Comparison of ENCODE assay signal across 1 cellular context in genomic region chr4:10182446-10183424, GRCh38.
TF ChIP-seq lines count a peak whose summit lies in the region.

No MANE protein-coding gene starts in this region.

TF ChIP-seq in K562, 482 proteins besides CTCF, POLR2A, EP300 and RAD21 (continued from another document):
- TF ChIP-seq USF2 (CRISPR knock-in tag; IDR thresholded peaks at IDR 0.05), result no peak
- TF ChIP-seq ZNF431 (CRISPR knock-in tag; IDR thresholded peaks at IDR 0.05), result no peak
- TF ChIP-seq ATF7 (IDR thresholded peaks at IDR 0.05), result no peak
- TF ChIP-seq MYNN (IDR thresholded peaks at IDR 0.05), result peak; percentile 89; the same call in 1 of the 2 replicates
- no peak for TF ChIP-seq MYNN (CRISPR knock-in tag; IDR thresholded peaks at IDR 0.05)
- TF ChIP-seq ZNF584 (CRISPR knock-in tag; IDR thresholded peaks at IDR 0.05; ENCODE audit: low read depth), result no peak; the same call in 1 of the 2 replicates
- no peak for TF ChIP-seq POLR2H (tag; IDR thresholded peaks at IDR 0.05; ENCODE audit: low read depth)
- TF ChIP-seq CBFA2T2 (conservative IDR thresholded peaks at IDR 0.05), result no peak
- peak in 1 of 2 experiments; percentile 63; a peak in 1 of 4 replicates for TF ChIP-seq ARNT (IDR thresholded peaks at IDR 0.05)
- TF ChIP-seq RB1 (IDR thresholded peaks at IDR 0.05; ENCODE audit: low read depth), result no peak
- no peak for TF ChIP-seq HDAC8 (tag; IDR thresholded peaks at IDR 0.05)
- no peak for TF ChIP-seq ZZZ3 (IDR thresholded peaks at IDR 0.05)
- TF ChIP-seq FOXA1 (IDR thresholded peaks at IDR 0.05; ENCODE audit: borderline replicate concordance), result no peak
- no peak for TF ChIP-seq THRB (CRISPR knock-in tag; conservative IDR thresholded peaks at IDR 0.05)
- TF ChIP-seq GABPA (tag; conservative IDR thresholded peaks at IDR 0.05; ENCODE audit: low read depth), result no peak
- TF ChIP-seq ZNF764 (CRISPR knock-in tag; IDR thresholded peaks at IDR 0.05; ENCODE audit: low read depth), result no peak
- TF ChIP-seq ZNF263 (CRISPR knock-in tag; IDR thresholded peaks at IDR 0.05; ENCODE audit: borderline replicate concordance), result no peak
- no peak for TF ChIP-seq NONO (IDR thresholded peaks at IDR 0.05; ENCODE audit: low read depth in 2 of 2, low read length in 1 of 2)
- TF ChIP-seq RNF2 (IDR thresholded peaks at IDR 0.05), result no peak
- TF ChIP-seq KAT2B (IDR thresholded peaks at IDR 0.05; ENCODE audit: low read depth, low read length), result no peak
